Comparison of ENCODE assay signal across 18 cellular contexts in the genomic region with DNA sequence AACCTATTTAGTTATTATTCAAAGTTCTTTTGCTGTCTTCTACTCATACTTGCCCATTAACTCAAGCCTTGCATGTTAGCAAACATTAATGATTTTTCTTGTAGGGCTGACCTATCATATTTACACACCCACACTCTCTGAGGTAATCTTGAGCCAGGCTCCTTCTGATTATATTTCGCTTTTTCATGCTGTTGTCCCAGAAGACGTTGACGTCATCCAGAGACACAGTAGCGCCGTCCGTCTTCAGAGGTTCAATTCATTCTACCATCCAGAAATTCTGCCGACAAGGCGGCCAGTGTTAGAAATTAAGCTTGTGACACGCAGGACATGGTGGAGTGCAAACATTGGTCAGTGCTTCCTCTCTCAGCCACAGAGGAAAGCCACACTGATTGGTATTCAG.
DNase-seq lines count a peak whose midpoint lies in the region; ATAC-seq and TF ChIP-seq lines count a peak whose summit lies in the region.
"Had no signal": no experiment of that assay in that cellular context is flagged by ENCODE, and none has a peak within 500 bp of the region (broad histone marks: within the 10 kb centered on the region; RNA-seq: fewer than 3 reads in every experiment).

No MANE protein-coding gene starts in this region.

- H2AK5ac ChIP-seq in mesenchymal stem cell (ENCODE audit: low read length, severe bottlenecking) (no peak overlapping the region), mesendoderm (ENCODE audit: low read length) (no peak overlapping the region)

- no peaks in the 10 kb centered on the region for H3K36me3 Mint-ChIP-seq in GM23338 (ENCODE audit: low read depth)
- H3K36me3 Mint-ChIP-seq: CD4-positive, CD25-positive, alpha-beta regulatory T cell; CD8-positive, alpha-beta memory T cell had no signal

- H3K79me1 ChIP-seq in mesenchymal stem cell (replicated peaks; ENCODE audit: low read length, poor library complexity, severe bottlenecking) (no peaks in the 10 kb centered on the region), mesendoderm (ENCODE audit: low read length) (no peaks in the 10 kb centered on the region)

- no peak overlapping the region for H3K27ac Mint-ChIP-seq in GM23338
- no peak overlapping the region for H3K27ac Mint-ChIP-seq in stimulated activated naive CD8-positive, alpha-beta T cell treated with anti-CD3 and anti-CD28 coated beads, Interleukin-15, amount 100 ng/mL, for 72 hours
- H3K27ac Mint-ChIP-seq: CD4-positive, CD25-positive, alpha-beta regulatory T cell; CD8-positive, alpha-beta memory T cell had no signal

- no peaks in the 10 kb centered on the region for H3F3A ChIP-seq in GM23338 (replicated peaks; ENCODE audit: low read depth)

- H3K4me3 Mint-ChIP-seq in GM23338: no peak overlapping the region
- no peak overlapping the region for H3K4me3 Mint-ChIP-seq in stimulated activated naive CD8-positive, alpha-beta T cell treated with anti-CD3 and anti-CD28 coated beads, Interleukin-15, amount 100 ng/mL, for 72 hours
- H3K4me3 Mint-ChIP-seq: CD4-positive, CD25-positive, alpha-beta regulatory T cell; CD8-positive, alpha-beta memory T cell had no signal

- H4K20me1 ChIP-seq in GM23338 (replicated peaks; ENCODE audit: insufficient read depth): no peaks in the 10 kb centered on the region

- no peak overlapping the region for H3K9ac ChIP-seq in mesenchymal stem cell (ENCODE audit: low read length)
- H3K9ac ChIP-seq in mesendoderm (ENCODE audit: low read length): no peak overlapping the region

- in situ Hi-C loops in SK-MEL-5 (cut with HindIII; ENCODE audit: low pct_unique_long_range_greater_than_20kb, low sequenced_read_pairs): no loop called here

- ATAC-seq in GM23338: no peak
- no peak for ATAC-seq in stimulated activated naive CD8-positive, alpha-beta T cell treated with anti-CD3 and anti-CD28 coated beads, Interleukin-15, amount 100 ng/mL, for 72 hours
- ATAC-seq: K562 had no signal

- H3K9me3 ChIP-seq in mesenchymal stem cell (ENCODE audit: control insufficient read depth, low read length): peaks cover 3% of the 10 kb centered on the region
- H3K9me3 ChIP-seq: BE2C, HAP-1 had no signal

- H4K5ac ChIP-seq in mesendoderm (ENCODE audit: low read length): no peak overlapping the region

- no peak overlapping the region for H3K14ac ChIP-seq in mesenchymal stem cell (ENCODE audit: low read length in 2 of 2)

- H3K18ac ChIP-seq in mesenchymal stem cell (ENCODE audit: low read depth in 1 of 2, low read length in 2 of 2) (no peak overlapping the region), mesendoderm (ENCODE audit: low read length) (no peak overlapping the region)

- no peaks in the 10 kb centered on the region for H3K4me1 ChIP-seq in GM23338 (ENCODE audit: insufficient read depth)
- H3K4me1 ChIP-seq in mesenchymal stem cell (ENCODE audit: control insufficient read depth, insufficient read depth, low read depth, low read length): no peaks in the 10 kb centered on the region
- H3K4me1 ChIP-seq in mesendoderm (ENCODE audit: control insufficient read depth, low read depth, low read length): no peaks in the 10 kb centered on the region
- H3K4me1 ChIP-seq: BE2C, HAP-1 had no signal

- H3K4ac ChIP-seq in mesenchymal stem cell (ENCODE audit: low read depth in 1 of 2, low read length in 2 of 2) (no peak overlapping the region), mesendoderm (ENCODE audit: low read depth, low read length) (no peak overlapping the region)

- H3K9me2 ChIP-seq in GM23338 (ENCODE audit: insufficient read depth): no peaks in the 10 kb centered on the region

- no peak overlapping the region for H2BK15ac ChIP-seq in mesenchymal stem cell (ENCODE audit: low read depth, poor library complexity, severe bottlenecking)
- no peak overlapping the region for H2BK15ac ChIP-seq in mesendoderm (replicated peaks; ENCODE audit: low read depth)

- H2BK120ac ChIP-seq in mesenchymal stem cell (ENCODE audit: low read depth, low read length): no peak overlapping the region
- H2BK120ac ChIP-seq in mesendoderm (ENCODE audit: low read depth, low read length): no peak overlapping the region

- no peaks in the 10 kb centered on the region for H3K9me3 Mint-ChIP-seq in GM23338
- peaks cover 5 to 13% of the 10 kb centered on the region in 2 donors for H3K9me3 Mint-ChIP-seq in stimulated activated naive CD8-positive, alpha-beta T cell treated with anti-CD3 and anti-CD28 coated beads, Interleukin-15, amount 100 ng/mL, for 72 hours

- H3K27me3 ChIP-seq in GM23338 (ENCODE audit: insufficient read depth) (no peaks in the 10 kb centered on the region), mesenchymal stem cell (ENCODE audit: control insufficient read depth in 1 of 2, insufficient read depth in 1 of 2, low read length in 2 of 2) (no peaks in the 10 kb centered on the region), mesendoderm (ENCODE audit: insufficient read depth, low read length, poor library complexity) (no peaks in the 10 kb centered on the region)
- H3K27me3 ChIP-seq: BE2C had no signal

- H2AFZ ChIP-seq in GM23338 (peak overlapping the region; percentile 61; the same call in 1 of the 2 replicates), mesenchymal stem cell (ENCODE audit: low read depth, low read length) (no peak overlapping the region)

- H3K27ac ChIP-seq in GM23338 (ENCODE audit: low read depth): no peak overlapping the region
- no peak overlapping the region for H3K27ac ChIP-seq in mesenchymal stem cell (ENCODE audit: low read length, poor library complexity, severe bottlenecking)
- no peak overlapping the region for H3K27ac ChIP-seq in mesendoderm (ENCODE audit: low read depth, low read length)

- H4K8ac ChIP-seq in mesenchymal stem cell (ENCODE audit: low read length) (no peak overlapping the region), mesendoderm (ENCODE audit: low read depth, low read length) (no peak overlapping the region)

- TF ChIP-seq CTCF in GM23338 (conservative IDR thresholded peaks at IDR 0.05; ENCODE audit: low read depth in 2 of 2): no peak
- no peak for TF ChIP-seq CTCF in fibroblast of the aortic adventitia (IDR thresholded peaks at IDR 0.05; ENCODE audit: insufficient read depth, low read length)

- H3K4me2 ChIP-seq in GM23338: no peak overlapping the region
- H3K4me2 ChIP-seq in mesenchymal stem cell (ENCODE audit: low read length, poor library complexity, severe bottlenecking): no peak overlapping the region
- no peak overlapping the region for H3K4me2 ChIP-seq in mesendoderm (ENCODE audit: low read length)

- no peak overlapping the region for H2BK12ac ChIP-seq in mesenchymal stem cell (ENCODE audit: low read length in 2 of 2)

- no peaks in the 10 kb centered on the region for H3K4me1 Mint-ChIP-seq in GM23338
- H3K4me1 Mint-ChIP-seq in stimulated activated naive CD8-positive, alpha-beta T cell treated with anti-CD3 and anti-CD28 coated beads, Interleukin-15, amount 100 ng/mL, for 72 hours: no peaks in the 10 kb centered on the region
- H3K4me1 Mint-ChIP-seq: CD4-positive, CD25-positive, alpha-beta regulatory T cell; CD8-positive, alpha-beta memory T cell had no signal

- H3K4me3 ChIP-seq in GM23338 (no peak overlapping the region), fibroblast of the aortic adventitia (ENCODE audit: low read depth, low read length) (no peak overlapping the region), mesenchymal stem cell (ENCODE audit: insufficient read depth in 1 of 2, low read depth in 1 of 2, low read length in 2 of 2) (no peak overlapping the region), mesendoderm (ENCODE audit: low read length) (no peak overlapping the region)
- H3K4me3 ChIP-seq: HAP-1, K562 had no signal

- no peaks in the 10 kb centered on the region for H3K27me3 Mint-ChIP-seq in GM23338 (ENCODE audit: insufficient read depth, low read depth, poor library complexity)
- no peaks in the 10 kb centered on the region for H3K27me3 Mint-ChIP-seq in stimulated activated naive CD8-positive, alpha-beta T cell treated with anti-CD3 and anti-CD28 coated beads, Interleukin-15, amount 100 ng/mL, for 72 hours
- H3K27me3 Mint-ChIP-seq: CD4-positive, CD25-positive, alpha-beta regulatory T cell; CD8-positive, alpha-beta memory T cell had no signal

- H2BK5ac ChIP-seq in mesenchymal stem cell (ENCODE audit: low read depth, low read length, poor library complexity, severe bottlenecking) (no peak overlapping the region), mesendoderm (ENCODE audit: low read length) (no peak overlapping the region)

- peak overlapping the region; percentile 3 for H4K91ac ChIP-seq in mesenchymal stem cell (ENCODE audit: low read length)

- H3K23ac ChIP-seq in mesenchymal stem cell (ENCODE audit: low read length in 2 of 2) (no peak overlapping the region), mesendoderm (ENCODE audit: low read length) (no peak overlapping the region)

- H3K36me3 ChIP-seq in GM23338 (ENCODE audit: insufficient read depth): no peaks in the 10 kb centered on the region
- no peaks in the 10 kb centered on the region for H3K36me3 ChIP-seq in mesenchymal stem cell (ENCODE audit: control insufficient read depth in 1 of 2, insufficient read depth in 2 of 2, low read depth in 1 of 2, low read length in 2 of 2)
- no peaks in the 10 kb centered on the region for H3K36me3 ChIP-seq in mesendoderm (ENCODE audit: control insufficient read depth, insufficient read depth, low read length)
- H3K36me3 ChIP-seq: BE2C, HAP-1 had no signal

- H3K56ac ChIP-seq in mesendoderm (ENCODE audit: low read length): no peak overlapping the region

- WGBS in mesenchymal stem cell: 84% methylated on average over 9 of the region's 9 CpGs
- no CpG with 5 or more reads among the region's 9 CpGs for WGBS in mesendoderm (ENCODE audit: extremely low coverage, insufficient coverage, low lambda C conversion rate)

- DNase-seq in GM23338 (ENCODE audit: low spot score) (no peak), SK-MEL-5 (ENCODE audit: low read depth, low spot score) (peak; percentile 99), fibroblast of the aortic adventitia (ENCODE audit: low read depth) (peak; percentile 26), mesenchymal stem cell (no peak), mesendoderm (no peak), T-helper 1 cell (no peak)
- no peak for DNase-seq in stimulated activated naive CD8-positive, alpha-beta T cell treated with anti-CD3 and anti-CD28 coated beads, Interleukin-15, amount 100 ng/mL, for 72 hours
- DNase-seq: ACHN; BE2C; C1 segment of cervical spinal cord; CD4-positive, CD25-positive, alpha-beta regulatory T cell; CD8-positive, alpha-beta memory T cell; DMS153; DMS79; GDM1; IMR-90 had no signal

- H3K79me2 ChIP-seq in GM23338 (replicated peaks; ENCODE audit: insufficient read depth) (no peaks in the 10 kb centered on the region), mesendoderm (ENCODE audit: control insufficient read depth, insufficient read depth, low read length) (no peaks in the 10 kb centered on the region)

TF ChIP-seq in GM23338, 12 proteins besides CTCF, POLR2A, EP300 and RAD21 (continues in another document):
- TF ChIP-seq ZNF331 (CRISPR knock-in tag; IDR thresholded peaks at IDR 0.05; ENCODE audit: low read depth) (no peak), CREB1 (CRISPR knock-in tag; IDR thresholded peaks at IDR 0.05; ENCODE audit: low read depth) (no peak)

Comparison
In these comparisons a context has a peak if more than half of its experiments do, and no peak if none do; other contexts are left out.
1. DNase-seq: peak in SK-MEL-5 (single experiment) and fibroblast of the aortic adventitia (single experiment); none in GM23338 (single experiment), mesenchymal stem cell (single experiment), stimulated activated naive CD8-positive, alpha-beta T cell treated with anti-CD3 and anti-CD28 coated beads, Interleukin-15, amount 100 ng/mL, for 72 hours (0 of 2), mesendoderm (single experiment) and T-helper 1 cell (0 of 5).